14 cellular contexts compared by ENCODE assay signal in genomic region chr13:66128201-66128600, GRCh38.
"Had no signal": no experiment of that assay in that cellular context is flagged by ENCODE, and none has a peak within 500 bp of the region (broad histone marks: within the 10 kb centered on the region; RNA-seq: fewer than 3 reads in every experiment).

No MANE protein-coding gene starts in this region.

- H3K36me3 Mint-ChIP-seq: activated CD8-positive, alpha-beta memory T cell treated with anti-CD3 and anti-CD28 coated beads, Interleukin-2, amount 10 ng/mL, durations not matched to agents 7 days and 5 days; neural progenitor cell had no signal

- H3K4me3 ChIP-seq: dorsolateral prefrontal cortex, neural progenitor cell, pancreas, upper lobe of right lung had no signal

- H3K4me3 Mint-ChIP-seq: activated CD8-positive, alpha-beta memory T cell treated with anti-CD3 and anti-CD28 coated beads, Interleukin-2, amount 10 ng/mL, durations not matched to agents 7 days and 5 days; activated T-cell treated with anti-CD3 and anti-CD28 coated beads, Interleukin-2, amount 50 U/mL, for 4 hours; neural progenitor cell had no signal

- H3K27me3 Mint-ChIP-seq: activated CD8-positive, alpha-beta memory T cell treated with anti-CD3 and anti-CD28 coated beads, Interleukin-2, amount 10 ng/mL, durations not matched to agents 7 days and 5 days had no signal

- H3K4me1 ChIP-seq: neural progenitor cell, pancreas, upper lobe of right lung had no signal

- H3K9me3 ChIP-seq: pancreas, upper lobe of right lung had no signal

- DNase-seq: activated CD4-positive, alpha-beta T cell treated with anti-CD3 and anti-CD28 coated beads for 1 hour; activated CD4-positive, alpha-beta T cell treated with anti-CD3 and anti-CD28 coated beads, Interleukin-2, amount 50 U/mL, for 48 hours; activated CD8-positive, alpha-beta memory T cell treated with anti-CD3 and anti-CD28 coated beads, Interleukin-2, amount 10 ng/mL, durations not matched to agents 7 days and 5 days; activated gamma-delta T cell; activated T-cell treated with anti-CD3 and anti-CD28 coated beads, Interleukin-2, amount 50 U/mL, for 4 hours; dorsolateral prefrontal cortex; pancreas; stimulated activated CD4-positive, alpha-beta T cell treated with anti-CD3 and anti-CD28 coated beads, Interleukin-2, amount 100 ng/mL, for 48 hours; stimulated activated CD8-positive, alpha-beta memory T cell treated with anti-CD3 and anti-CD28 coated beads, Interleukin-4, amount 100 ng/mL, for 48 hours; stimulated activated naive CD8-positive, alpha-beta T cell treated with anti-CD3 and anti-CD28 coated beads, Interleukin-15, Interleukin-2, amounts not matched to agents 100 U/mL and 50 U/mL, for 24 hours; upper lobe of right lung had no signal

- H3K9me3 Mint-ChIP-seq: activated T-cell treated with anti-CD3 and anti-CD28 coated beads, Interleukin-2, amount 50 U/mL, for 4 hours; neural progenitor cell had no signal

- H3K4me1 Mint-ChIP-seq: activated CD8-positive, alpha-beta memory T cell treated with anti-CD3 and anti-CD28 coated beads, Interleukin-2, amount 10 ng/mL, durations not matched to agents 7 days and 5 days; neural progenitor cell had no signal

- H3K27me3 ChIP-seq: dorsolateral prefrontal cortex, neural progenitor cell, pancreas, upper lobe of right lung had no signal

- FAIRE-seq: astrocyte, pancreas had no signal

- H3K36me3 ChIP-seq: neural progenitor cell, pancreas, upper lobe of right lung had no signal

- ATAC-seq: activated CD8-positive, alpha-beta memory T cell treated with anti-CD3 and anti-CD28 coated beads, Interleukin-2, amount 10 ng/mL, durations not matched to agents 7 days and 5 days; activated T-cell treated with anti-CD3 and anti-CD28 coated beads, Interleukin-2, amount 50 U/mL, for 4 hours; esophagus mucosa; pancreas; upper lobe of right lung had no signal

- H3K27ac Mint-ChIP-seq: activated CD8-positive, alpha-beta memory T cell treated with anti-CD3 and anti-CD28 coated beads, Interleukin-2, amount 10 ng/mL, durations not matched to agents 7 days and 5 days; neural progenitor cell had no signal
